8 cellular contexts compared by ENCODE assay signal in genomic region chr3:30747771-30748281, GRCh38.
A peak's percentile ranks its signal among the peaks of the same experiment; 100 is the strongest.
DNase-seq lines count a peak whose midpoint lies in the region; ATAC-seq, FAIRE-seq and TF ChIP-seq lines count a peak whose summit lies in the region.

No MANE protein-coding gene starts in this region.

- intact Hi-C loops in kidney (cut with DNase I), result no loop called here

- CTCF ChIA-PET in AG04449 (lab: Yijun Ruan, JAX), result interaction anchor here (1.0 to 9.1 kb wide), 6 partner anchors 543 to 735 kb away, joined by 3 to 105 read pairs (median 7); no protein-coding TSS in a partner anchor

- peaks cover 9% of the 10 kb centered on the region for H3K4me1 ChIP-seq in adipocyte (ENCODE audit: control insufficient read depth, insufficient read depth, low read length)
- H3K4me1 ChIP-seq in kidney (ENCODE audit: control insufficient read depth in 1 of 2, insufficient read depth in 1 of 2, low read depth in 1 of 2, low read length in 2 of 2), result no peaks in the 10 kb centered on the region

- TF ChIP-seq CTCF in AG04449 (IDR thresholded peaks at IDR 0.05; ENCODE audit: insufficient read depth, low read length, missing control alignments), result peak; percentile 50
- TF ChIP-seq CTCF in kidney (IDR thresholded peaks at IDR 0.05; ENCODE audit: borderline replicate concordance, extremely low read depth, insufficient read depth), result peak; percentile 36

- FAIRE-seq in HTR-8/SVneo (lab: Jason Lieb, UNC) (no peak), kidney (lab: Jason Lieb, UNC) (no peak)

- H3K27me3 ChIP-seq in adipocyte (replicated peaks; ENCODE audit: control insufficient read depth, insufficient read depth, low read length), result no peaks in the 10 kb centered on the region

- no peak for DNase-seq in AG04449 (ENCODE audit: low read depth, low spot score)
- peak; percentile 35 for DNase-seq in HTR-8/SVneo (ENCODE audit: insufficient read length, low spot score)
- DNase-seq in adipocyte (ENCODE audit: low read depth), result peak; percentile 36
- no peak for DNase-seq in kidney
- no peak for DNase-seq in NCI-H1436 (lab: John Stamatoyannopoulos, UW)
- no peak for DNase-seq in activated CD4-positive, CD25-positive, alpha-beta regulatory T cell (lab: John Stamatoyannopoulos, UW)
- no peak for DNase-seq in ecto neural progenitor cell (ENCODE audit: low spot score)

- no peak overlapping the region for H3K27ac ChIP-seq in kidney (ENCODE audit: low read depth in 2 of 2, low read length in 2 of 2)

- H3K9ac ChIP-seq in adipocyte (ENCODE audit: low read length) (no peak overlapping the region), kidney (ENCODE audit: low read length in 2 of 2) (no peak overlapping the region)

- H3K4me3 ChIP-seq in AG04449 (ENCODE audit: low read depth, low read length), result no peak overlapping the region
- H3K4me3 ChIP-seq in adipocyte (ENCODE audit: low read length), result no peak overlapping the region
- H3K4me3 ChIP-seq in kidney (ENCODE audit: low read length in 2 of 2), result no peak overlapping the region

- no peak for ATAC-seq in GM18867 (IDR thresholded peaks at IDR 0.05; ENCODE audit: unreplicated experiment)

- H3K9me3 ChIP-seq in adipocyte (ENCODE audit: control insufficient read depth, low read length) (no peaks in the 10 kb centered on the region), kidney (ENCODE audit: control insufficient read depth in 1 of 2, low read length in 2 of 2) (no peaks in the 10 kb centered on the region)

- H3K36me3 ChIP-seq in adipocyte (ENCODE audit: control insufficient read depth, insufficient read depth, low read length, severe bottlenecking) (no peaks in the 10 kb centered on the region), kidney (ENCODE audit: control insufficient read depth in 1 of 2, insufficient read depth in 2 of 2, low read length in 2 of 2) (no peaks in the 10 kb centered on the region)

- POLR2A ChIA-PET in AG04449 (lab: Yijun Ruan, JAX), result interaction anchor here (0.6 kb wide), 1 partner anchor 580 kb away, joined by 3 read pairs; no protein-coding TSS in a partner anchor

Comparison
In these comparisons a context has a peak if more than half of its experiments do, and no peak if none do; other contexts are left out.
1. DNase-seq: peak in HTR-8/SVneo (single experiment) and adipocyte (single experiment); none in AG04449 (single experiment), kidney (single experiment), NCI-H1436 (single experiment), activated CD4-positive, CD25-positive, alpha-beta regulatory T cell (0 of 4) and ecto neural progenitor cell (single experiment).